25 cellular contexts compared by ENCODE assay signal in genomic region chr3:172326993-172327392, GRCh38.
DNase-seq lines count a peak whose midpoint lies in the region; FAIRE-seq and TF ChIP-seq lines count a peak whose summit lies in the region.
"Had no signal": no experiment of that assay in that cellular context is flagged by ENCODE, and none has a peak within 500 bp of the region (broad histone marks: within the 10 kb centered on the region; RNA-seq: fewer than 3 reads in every experiment).

No MANE protein-coding gene starts in this region.

- H3K27me3 ChIP-seq in mammary epithelial cell (ENCODE audit: insufficient read depth, low read length), result no peaks in the 10 kb centered on the region
- H3K27me3 ChIP-seq: BLaER1 treated with 17β-estradiol and CSF1 and Interleukin-3, amounts not matched to agents 10 nM and 100 nM had no signal

- H3K27ac Mint-ChIP-seq in MCF 10A (ENCODE audit: low read depth, unreplicated experiment) (peak overlapping the region; percentile 74), Calu3 (ENCODE audit: unreplicated experiment) (peak overlapping the region; percentile 10), chondrocyte (ENCODE audit: unreplicated experiment) (peak overlapping the region; percentile 35)
- H3K27ac Mint-ChIP-seq: B cell; CD4-positive, alpha-beta T cell had no signal

- no peak for TF ChIP-seq CTCF in MCF 10A (IDR thresholded peaks at IDR 0.05; ENCODE audit: unreplicated experiment)
- TF ChIP-seq CTCF in mammary epithelial cell (conservative IDR thresholded peaks at IDR 0.05 in 1 of 2, IDR thresholded peaks at IDR 0.05 in 1 of 2; ENCODE audit: extremely low read depth in 1 of 2, insufficient read depth in 1 of 2, low read depth in 1 of 2, low read length in 2 of 2), result no peak
- no peak for TF ChIP-seq CTCF in Calu3 (IDR thresholded peaks at IDR 0.05; ENCODE audit: unreplicated experiment)
- no peak for TF ChIP-seq CTCF in chondrocyte (IDR thresholded peaks at IDR 0.05)
- no peak for TF ChIP-seq CTCF in D721Med (IDR thresholded peaks at IDR 0.05; ENCODE audit: insufficient read depth, missing control alignments)

- no peaks in the 10 kb centered on the region for H4K20me1 ChIP-seq in mammary epithelial cell (ENCODE audit: insufficient read depth, low read length)

- H3K4me2 ChIP-seq in mammary epithelial cell (ENCODE audit: insufficient read depth, low read depth, low read length), result no peak overlapping the region
- H3K4me2 ChIP-seq: A549; BLaER1 treated with 17β-estradiol and CSF1 and Interleukin-3, amounts not matched to agents 10 nM and 100 nM had no signal

- in situ Hi-C loops in mammary epithelial cell (cut with MboI; ENCODE audit: low sequenced_read_pairs in 2 of 2), result no loop called here

- CTCF ChIA-PET in MCF 10A (lab: Yijun Ruan, JAX) (no interaction called here), mammary epithelial cell (lab: Charles Lee; ENCODE audit: low non-redundant PET) (no interaction called here), Calu3 (lab: Charles Lee) (interaction anchor here (1.1 kb wide), 1 partner anchor 15 kb away, joined by 3 read pairs; no protein-coding TSS in a partner anchor)

- DNase-seq in MCF 10A (ENCODE audit: unreplicated experiment) (no peak), mammary epithelial cell (no peak), Calu3 (no peak), chondrocyte (ENCODE audit: low spot score) (no peak), NCI-H2081 treated with DMSO at 0.1 percent for 48 hours (lab: John Stamatoyannopoulos, UW) (no peak), D721Med (ENCODE audit: insufficient read length, low spot score) (no peak)
- DNase-seq: AML-193; CD4-positive, alpha-beta T cell; CD8-positive, alpha-beta memory T cell; COR-L47; DMS 273 treated with DMSO at 0.1 percent for 48 hours; DMS153; DMS53; DMS79; DND-41; EL; GDM1 had no signal

- no peak overlapping the region for H3K4me3 ChIP-seq in mammary epithelial cell (replicated peaks in 1 of 3; ENCODE audit: insufficient read depth in 1 of 3, low read depth in 2 of 3, low read length in 3 of 3)
- H3K4me3 ChIP-seq: A549; BLaER1 treated with 17β-estradiol and CSF1 and Interleukin-3, amounts not matched to agents 10 nM and 100 nM; GM12878 had no signal

- H3K4me1 Mint-ChIP-seq in MCF 10A (ENCODE audit: insufficient read depth, unreplicated experiment) (peaks cover 23% of the 10 kb centered on the region), Calu3 (ENCODE audit: low read depth, unreplicated experiment) (peaks cover 25% of the 10 kb centered on the region), chondrocyte (ENCODE audit: low read depth) (peaks cover 26% of the 10 kb centered on the region)
- H3K4me1 Mint-ChIP-seq: B cell; CD8-positive, alpha-beta memory T cell had no signal

- H2AFZ ChIP-seq in mammary epithelial cell (ENCODE audit: low read depth, low read length), result no peak overlapping the region

- peaks cover 11% of the 10 kb centered on the region for H3K36me3 ChIP-seq in mammary epithelial cell (ENCODE audit: insufficient read depth, low read length)

- peaks cover 71% of the 10 kb centered on the region for H3K36me3 Mint-ChIP-seq in MCF 10A (ENCODE audit: insufficient read depth, unreplicated experiment)
- H3K36me3 Mint-ChIP-seq in Calu3 (ENCODE audit: insufficient read depth, unreplicated experiment), result peaks cover 99% of the 10 kb centered on the region
- peaks cover 39% of the 10 kb centered on the region for H3K36me3 Mint-ChIP-seq in chondrocyte (ENCODE audit: low read depth)

- H3K4me3 Mint-ChIP-seq in MCF 10A (ENCODE audit: unreplicated experiment) (no peak overlapping the region), Calu3 (ENCODE audit: low read depth, unreplicated experiment) (no peak overlapping the region), chondrocyte (ENCODE audit: unreplicated experiment) (no peak overlapping the region)
- H3K4me3 Mint-ChIP-seq: B cell; CD4-positive, alpha-beta T cell; CD8-positive, alpha-beta memory T cell had no signal

- peaks cover 9% of the 10 kb centered on the region for H3K4me1 ChIP-seq in mammary epithelial cell (ENCODE audit: insufficient read depth, low read length)
- H3K4me1 ChIP-seq: BLaER1 treated with 17β-estradiol and CSF1 and Interleukin-3, amounts not matched to agents 10 nM and 100 nM had no signal

- FAIRE-seq in D721Med (lab: Jason Lieb, UNC), result no peak
- FAIRE-seq: A549, GM12878, GM12892, GM18507 had no signal

- no peaks in the 10 kb centered on the region for H3K27me3 Mint-ChIP-seq in MCF 10A (ENCODE audit: insufficient read depth, unreplicated experiment)
- H3K27me3 Mint-ChIP-seq in Calu3 (ENCODE audit: unreplicated experiment), result no peaks in the 10 kb centered on the region
- H3K27me3 Mint-ChIP-seq in chondrocyte (ENCODE audit: low read depth), result no peaks in the 10 kb centered on the region
- H3K27me3 Mint-ChIP-seq: B cell; CD4-positive, alpha-beta T cell; CD8-positive, alpha-beta memory T cell had no signal

- no TSS peak for BruUV-seq in MCF 10A (replicated peaks; lab: Mats Ljungman, UMichigan)
- no TSS peak for BruUV-seq in mammary epithelial cell (replicated peaks; lab: Mats Ljungman, UMichigan)
- no TSS peak for BruUV-seq in Calu3 (replicated peaks; lab: Mats Ljungman, UMichigan)

- POLR2A ChIA-PET in MCF 10A (lab: Yijun Ruan, JAX), result no interaction called here

- H3K9ac ChIP-seq in mammary epithelial cell (ENCODE audit: insufficient read depth, low read length), result no peak overlapping the region
- H3K9ac ChIP-seq: BLaER1 treated with 17β-estradiol and CSF1 and Interleukin-3, amounts not matched to agents 10 nM and 100 nM had no signal

- intact Hi-C loops in MCF 10A (cut with micrococcal nuclease), result no loop called here
- intact Hi-C loops in mammary epithelial cell (cut with micrococcal nuclease), result no loop called here
- intact Hi-C loops in Calu3 (cut with micrococcal nuclease; ENCODE audit: unreplicated experiment), result no loop called here

- dilution Hi-C loops in mammary epithelial cell (cut with HindIII; ENCODE audit: low sequenced_read_pairs), result no loop called here

- H3K9me3 Mint-ChIP-seq in MCF 10A (ENCODE audit: unreplicated experiment) (no peaks in the 10 kb centered on the region), Calu3 (ENCODE audit: low read depth, unreplicated experiment) (no peaks in the 10 kb centered on the region), chondrocyte (ENCODE audit: low read depth) (no peaks in the 10 kb centered on the region)
- H3K9me3 Mint-ChIP-seq: CD4-positive, alpha-beta T cell; CD8-positive, alpha-beta memory T cell had no signal

- H3K79me2 ChIP-seq in mammary epithelial cell (ENCODE audit: insufficient read depth, low read length), result no peaks in the 10 kb centered on the region

- no peak overlapping the region for H3K27ac ChIP-seq in mammary epithelial cell (ENCODE audit: insufficient read depth, low read depth, low read length)
- H3K27ac ChIP-seq: 22Rv1; A549; BLaER1 treated with 17β-estradiol and CSF1 and Interleukin-3, amounts not matched to agents 10 nM and 100 nM; C4-2B had no signal

- H3K9me3 ChIP-seq in mammary epithelial cell (replicated peaks; ENCODE audit: insufficient read depth, low read length), result no peaks in the 10 kb centered on the region
- H3K9me3 ChIP-seq: A549; BLaER1 treated with 17β-estradiol and CSF1 and Interleukin-3, amounts not matched to agents 10 nM and 100 nM had no signal

- WGBS in mammary epithelial cell (ENCODE audit: low coverage, missing lambda C conversion rate), result 96% methylated on average over 3 of the region's 3 CpGs

Comparison
In these comparisons a context has a peak if more than half of its experiments do, and no peak if none do; other contexts are left out.
1. H3K27ac Mint-ChIP-seq: peak in every context shown above with its lines; median percentile 74 in MCF 10A; 35 in chondrocyte; 10 in Calu3.